In the genomic region with DNA sequence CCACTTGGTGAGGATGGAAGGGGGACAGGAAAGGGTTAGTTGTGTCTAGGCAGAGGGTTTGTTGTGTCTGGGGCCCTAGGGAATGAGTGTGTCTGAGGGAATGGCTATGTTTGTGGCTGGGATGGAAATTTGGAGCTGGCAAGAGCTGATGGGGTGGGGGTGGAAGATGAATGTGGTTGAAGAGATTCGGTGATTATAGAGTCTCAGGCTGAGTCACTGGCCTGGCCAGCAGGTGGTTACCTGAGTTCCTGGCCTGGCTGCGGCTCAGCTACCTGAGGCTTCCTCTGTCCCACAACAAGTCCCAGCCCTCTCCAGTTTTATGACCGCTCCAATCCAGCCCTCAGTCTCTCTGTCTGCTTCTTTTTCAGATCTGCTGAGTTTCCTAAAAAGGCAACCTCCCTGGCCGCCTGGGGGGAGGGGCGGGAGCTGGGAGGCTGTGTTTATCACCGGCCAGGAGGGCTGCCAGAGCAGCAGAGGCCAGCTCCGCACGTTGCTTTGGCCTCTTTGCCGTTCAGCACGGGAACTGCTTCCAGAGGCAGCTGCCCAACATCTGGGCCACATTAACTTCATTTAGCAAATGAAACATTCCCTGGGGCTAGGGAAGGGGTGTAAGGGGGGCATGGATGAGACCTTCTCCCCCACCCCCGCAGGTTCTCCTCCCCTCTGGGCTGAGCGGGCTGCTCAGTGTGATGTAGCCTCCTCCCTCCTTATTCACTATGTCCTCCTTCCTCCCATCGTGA, we compare ENCODE assay signal across 10 cellular contexts. TPM values are rescaled to one million over a fixed set of nuclear protein-coding genes. Genes with fewer than 3 reads are reported as not detected.
DNase-seq lines count a peak whose midpoint lies in the region; ATAC-seq, FAIRE-seq and TF ChIP-seq lines count a peak whose summit lies in the region.
"Had no signal": no experiment of that assay in that cellular context is flagged by ENCODE, and none has a peak within 500 bp of the region (broad histone marks: within the 10 kb centered on the region; RNA-seq: fewer than 3 reads in every experiment).

No MANE protein-coding gene starts in this region.

- H3K9me1 ChIP-seq in keratinocyte (ENCODE audit: control insufficient read depth, extremely low read depth, insufficient read depth, low read length), result no peaks in the 10 kb centered on the region

- H3K4me3 ChIP-seq in HFF-Myc (replicated peaks; ENCODE audit: low read depth, low read length) (peak overlapping the region; percentile 5; the same call in 1 of the 2 replicates), brain microvascular endothelial cell (ENCODE audit: low read depth, low read length) (no peak overlapping the region), keratinocyte (ENCODE audit: control insufficient read depth in 2 of 3, extremely low read depth in 1 of 3, insufficient read depth in 2 of 3, low read depth in 1 of 3, low read length in 3 of 3) (no peak overlapping the region)

- H3K36me3 Mint-ChIP-seq in stimulated activated memory B cell treated with anti-CD40 and anti-IgM and Interleukin-4, amounts not matched to agents 10 μg/mL and 1 μg/mL and 100 μg/mL, for 72 hours, result peaks cover 11% of the 10 kb centered on the region

- in situ Hi-C loops in brain microvascular endothelial cell (cut with HindIII; ENCODE audit: low pct_ligation_motif_present, low sequenced_read_pairs), result no loop called here

- no peak for ATAC-seq in stimulated activated memory B cell treated with anti-CD40 and anti-IgM and Interleukin-4, amounts not matched to agents 10 μg/mL and 1 μg/mL and 100 μg/mL, for 72 hours
- ATAC-seq in GM21367 (IDR thresholded peaks at IDR 0.05; ENCODE audit: unreplicated experiment) (no peak), HG02642 (IDR thresholded peaks at IDR 0.05; ENCODE audit: poor library complexity, unreplicated experiment) (no peak)

- H3K4me1 ChIP-seq in keratinocyte (ENCODE audit: control insufficient read depth, extremely low read depth, insufficient read depth, low read length), result peaks cover 7% of the 10 kb centered on the region

- peak overlapping the region; percentile 60 for H3K27ac Mint-ChIP-seq in stimulated activated memory B cell treated with anti-CD40 and anti-IgM and Interleukin-4, amounts not matched to agents 10 μg/mL and 1 μg/mL and 100 μg/mL, for 72 hours

- H3K9ac ChIP-seq in keratinocyte (ENCODE audit: control insufficient read depth, extremely low read depth, insufficient read depth, low read length), result no peak overlapping the region

- H3K27ac ChIP-seq in brain microvascular endothelial cell, result peak overlapping the region; percentile 65
- H3K27ac ChIP-seq in keratinocyte (ENCODE audit: control insufficient read depth, insufficient read depth, low read length), result no peak overlapping the region

- H3K36me3 ChIP-seq in brain microvascular endothelial cell (replicated peaks), result no peaks in the 10 kb centered on the region
- H3K36me3 ChIP-seq in keratinocyte (ENCODE audit: control insufficient read depth in 2 of 2, extremely low read depth in 1 of 2, insufficient read depth in 2 of 2, low read length in 2 of 2), result no peaks in the 10 kb centered on the region

- DNase-seq in HFF-Myc (ENCODE audit: extremely low read depth, low read depth), result peak; percentile 94
- DNase-seq in brain microvascular endothelial cell, result peak; percentile 50
- peak; percentile 55 for DNase-seq in keratinocyte (ENCODE audit: low read depth, low spot score)
- DNase-seq in UCSD-AML1 (lab: John Stamatoyannopoulos, UW; ENCODE audit: unreplicated experiment), result no peak
- DNase-seq in SIG-M5 (lab: John Stamatoyannopoulos, UW), result no peak
- DNase-seq: T-helper 1 cell had no signal

- no peaks in the 10 kb centered on the region for H3K9me3 Mint-ChIP-seq in stimulated activated memory B cell treated with anti-CD40 and anti-IgM and Interleukin-4, amounts not matched to agents 10 μg/mL and 1 μg/mL and 100 μg/mL, for 72 hours

- H3K4me3 Mint-ChIP-seq in stimulated activated memory B cell treated with anti-CD40 and anti-IgM and Interleukin-4, amounts not matched to agents 10 μg/mL and 1 μg/mL and 100 μg/mL, for 72 hours, result peak overlapping the region; percentile 4

- no peaks in the 10 kb centered on the region for H3K79me2 ChIP-seq in keratinocyte (ENCODE audit: control insufficient read depth, insufficient read depth, low read length)

- no peaks in the 10 kb centered on the region for H3K27me3 ChIP-seq in brain microvascular endothelial cell (replicated peaks)
- H3K27me3 ChIP-seq in keratinocyte (ENCODE audit: control insufficient read depth, extremely low read depth, insufficient read depth, low read length), result peaks cover 16% of the 10 kb centered on the region

- peak overlapping the region; percentile 34 for H3K4me2 ChIP-seq in keratinocyte (ENCODE audit: control insufficient read depth, extremely low read depth, insufficient read depth, low read depth, low read length)

- H3K9me3 ChIP-seq in keratinocyte (ENCODE audit: control insufficient read depth, low read depth, low read length), result no peaks in the 10 kb centered on the region

- FAIRE-seq in keratinocyte (lab: Jason Lieb, UNC), result no peak
- FAIRE-seq: islet of Langerhans had no signal

- H3K27me3 Mint-ChIP-seq in stimulated activated memory B cell treated with anti-CD40 and anti-IgM and Interleukin-4, amounts not matched to agents 10 μg/mL and 1 μg/mL and 100 μg/mL, for 72 hours, result no peaks in the 10 kb centered on the region

- dilution Hi-C loops in keratinocyte (cut with MboI; ENCODE audit: extremely low pct_ligation_motif_present, low sequenced_read_pairs), result no loop called here

- H3K4me1 Mint-ChIP-seq in stimulated activated memory B cell treated with anti-CD40 and anti-IgM and Interleukin-4, amounts not matched to agents 10 μg/mL and 1 μg/mL and 100 μg/mL, for 72 hours, result peaks cover 74% of the 10 kb centered on the region

- no peak overlapping the region for H2AFZ ChIP-seq in keratinocyte (ENCODE audit: control insufficient read depth, low read length)

- no peaks in the 10 kb centered on the region for H4K20me1 ChIP-seq in keratinocyte (ENCODE audit: control insufficient read depth, extremely low read depth, insufficient read depth, low read length)

- no peak for TF ChIP-seq CTCF in HFF-Myc (IDR thresholded peaks at IDR 0.05; ENCODE audit: low read depth, low read length, missing control alignments)
- TF ChIP-seq CTCF in brain microvascular endothelial cell (IDR thresholded peaks at IDR 0.05; ENCODE audit: low read depth, low read length, missing control alignments), result no peak
- peak in 1 of 3 experiments; percentile 3 for TF ChIP-seq CTCF in keratinocyte (optimal IDR thresholded peaks at IDR 0.05 in 1 of 3, IDR thresholded peaks at IDR 0.05 in 1 of 3, conservative IDR thresholded peaks at IDR 0.05 in 1 of 3; ENCODE audit: extremely low read depth in 1 of 3, insufficient read depth in 2 of 3, low read length in 3 of 3)

RNA-seq across cellular contexts. Expression of gene ITGB3, which starts 21.8 kb away (rescaled TPM):
- polyA plus RNA-seq in keratinocyte, result not detected in 3 replicates
- polyA plus RNA-seq in keratinocyte (2011; ENCODE audit: low read depth), result not detected
- not detected in 2 replicates for polyA plus RNA-seq in keratinocyte (2011; cell fraction: cytosol; rRNA removed)
- 0.21 TPM in 1 of 2 replicates, not detected in the other for polyA plus RNA-seq in keratinocyte (2011; cell fraction: nucleus; rRNA removed)
- polyA plus RNA-seq in keratinocyte (2012; ENCODE audit: low replicate concordance), result not detected in 2 replicates
- polyA minus RNA-seq in keratinocyte, result not detected in 3 replicates
- polyA minus RNA-seq in keratinocyte (2011; cell fraction: cytosol; rRNA and poly(A)+ RNA removed), result not detected
- 0.63 TPM in 1 of 2 replicates, not detected in the other for polyA minus RNA-seq in keratinocyte (2011; cell fraction: nucleus; rRNA and poly(A)+ RNA removed)

RNA-seq across cellular contexts. Expression of gene EFCAB13, which starts 48.3 kb away (rescaled TPM):
- polyA plus RNA-seq in keratinocyte, result 0.19 to 0.64 TPM (median 0.63 TPM) in 3 replicates
- polyA plus RNA-seq in keratinocyte (2011; ENCODE audit: low read depth), result 2.1 TPM
- polyA plus RNA-seq in keratinocyte (2011; cell fraction: cytosol; rRNA removed), result 0.14 and 0.39 TPM in 2 replicates
- polyA plus RNA-seq in keratinocyte (2011; cell fraction: nucleus; rRNA removed), result 1.1 and 1.4 TPM in 2 replicates
- 0.29 and 0.89 TPM in 2 replicates for polyA plus RNA-seq in keratinocyte (2012; ENCODE audit: low replicate concordance)
- 0.59 to 1.4 TPM in 2 of 3 replicates, not detected in the other for polyA minus RNA-seq in keratinocyte
- polyA minus RNA-seq in keratinocyte (2011; cell fraction: cytosol; rRNA and poly(A)+ RNA removed), result 0.96 TPM
- polyA minus RNA-seq in keratinocyte (2011; cell fraction: nucleus; rRNA and poly(A)+ RNA removed), result 1.7 and 3.9 TPM in 2 replicates

Comparison
In these comparisons a context has a peak if more than half of its experiments do, and no peak if none do; other contexts are left out.
1. DNase-seq: peak in HFF-Myc (single experiment), brain microvascular endothelial cell (single experiment) and keratinocyte (single experiment); none in UCSD-AML1 (single experiment) and SIG-M5 (single experiment).